Comparison of ENCODE assay signal across 1 cellular context in the genomic region with DNA sequence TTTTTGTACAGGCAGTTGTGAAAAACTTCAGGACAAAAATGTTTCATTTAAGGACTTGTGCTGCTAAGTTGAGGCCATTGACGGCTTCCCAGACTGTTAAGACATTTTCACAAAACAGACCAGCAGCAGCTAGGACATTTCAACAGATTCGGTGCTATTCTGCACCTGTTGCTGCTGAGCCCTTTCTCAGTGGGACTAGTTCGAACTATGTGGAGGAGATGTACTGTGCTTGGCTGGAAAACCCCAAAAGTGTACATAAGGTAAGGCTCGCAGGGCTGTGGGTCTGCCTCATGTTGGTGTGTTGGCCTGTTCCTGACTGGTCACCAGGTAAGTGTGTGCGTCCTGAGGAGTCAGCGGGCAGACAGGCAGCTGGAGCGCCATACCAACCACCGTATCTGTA.
TF ChIP-seq lines count a peak whose summit lies in the region.

No MANE protein-coding gene starts in this region.

TF ChIP-seq in HepG2, 621 proteins besides CTCF, POLR2A, EP300 and RAD21:
- TF ChIP-seq FOXP1 (IDR thresholded peaks at IDR 0.05) (no peak), FOXP1 (CRISPR knock-in tag; IDR thresholded peaks at IDR 0.05) (no peak)
